12 cellular contexts compared by ENCODE assay signal in genomic region chr5:76691470-76692273, GRCh38. TPM values are rescaled to one million over a fixed set of nuclear protein-coding genes. Genes with fewer than 3 reads are reported as not detected.
DNase-seq lines count a peak whose midpoint lies in the region; ATAC-seq and TF ChIP-seq lines count a peak whose summit lies in the region.
"Had no signal": no experiment of that assay in that cellular context is flagged by ENCODE, and none has a peak within 500 bp of the region (broad histone marks: within the 10 kb centered on the region; RNA-seq: fewer than 3 reads in every experiment).

No MANE protein-coding gene starts in this region.

- ATAC-seq in HG02852 (IDR thresholded peaks at IDR 0.05; ENCODE audit: unreplicated experiment) = peak; percentile 68
- no peak for ATAC-seq in HG02973 (IDR thresholded peaks at IDR 0.05; ENCODE audit: unreplicated experiment)

- DNase-seq in breast epithelium (ENCODE audit: low spot score in 2 of 2) (no peak), lung microvascular endothelial cell (ENCODE audit: low read depth in 2 of 2) (peak; percentile 39 to 98), activated gamma-delta T cell treated with Interleukin-2 at 50 U/mL for 16 hours (no peak), posterior cingulate gyrus (no peak)
- no peak for DNase-seq in stimulated activated CD4-positive, alpha-beta T cell treated with anti-CD3 and anti-CD28 coated beads, Interleukin-15, amount 100 ng/mL, for 24 hours
- DNase-seq: activated CD8-positive, alpha-beta memory T cell treated with anti-CD3 and anti-CD28 coated beads for 24 hours; GOT3; NCI-H1417; stimulated activated CD4-positive, alpha-beta T cell treated with anti-CD3 and anti-CD28 coated beads, Interleukin-4, amount 100 ng/mL, for 1 hour had no signal

- H3K36me3 ChIP-seq in breast epithelium = no peaks in the 10 kb centered on the region

- H3K27ac ChIP-seq in C4-2B (peak overlapping the region; percentile 45), breast epithelium (peak overlapping the region; percentile 51 to 83)

- no peak overlapping the region for H3K4me3 ChIP-seq in breast epithelium

- no peaks in the 10 kb centered on the region for H3K9me3 ChIP-seq in breast epithelium

- TF ChIP-seq CTCF in C4-2B (conservative IDR thresholded peaks at IDR 0.05) = no peak
- TF ChIP-seq CTCF in breast epithelium (IDR thresholded peaks at IDR 0.05) = no peak

- intact Hi-C loops in breast epithelium (cut with DNase I; ENCODE audit: low total_unique reads) (no loop called here), posterior cingulate gyrus (cut with DNase I) (no loop called here)

- no peaks in the 10 kb centered on the region for H3K27me3 ChIP-seq in breast epithelium

- H3K4me1 ChIP-seq in breast epithelium = peaks cover 0 to 4% of the 10 kb centered on the region in 2 donors

- TF ChIP-seq POLR2A in breast epithelium (IDR thresholded peaks at IDR 0.05) = no peak

RNA-seq across cellular contexts. Expression of gene F2R, which starts 24.3 kb away (rescaled TPM):
- 10 to 100 TPM; 15.1 to 39.4 (median 27.2) TPM for total RNA-seq in breast epithelium
- 59.3 and 81.7 TPM in 2 replicates for total RNA-seq in lung microvascular endothelial cell

Comparison
In these comparisons a context has a peak if more than half of its experiments do, and no peak if none do; other contexts are left out.
1. DNase-seq: peak in lung microvascular endothelial cell (2 of 2); none in breast epithelium (0 of 2), activated gamma-delta T cell treated with Interleukin-2 at 50 U/mL for 16 hours (single experiment), stimulated activated CD4-positive, alpha-beta T cell treated with anti-CD3 and anti-CD28 coated beads, Interleukin-15, amount 100 ng/mL, for 24 hours (single experiment) and posterior cingulate gyrus (0 of 10).